In genomic region chr20:14647016-14647415, GRCh38 we compare ENCODE assay signal across 24 cellular contexts.
A peak's percentile ranks its signal among the peaks of the same experiment; 100 is the strongest.
DNase-seq lines count a peak whose midpoint lies in the region; FAIRE-seq and TF ChIP-seq lines count a peak whose summit lies in the region.
"Had no signal": no experiment of that assay in that cellular context is flagged by ENCODE, and none has a peak within 500 bp of the region (broad histone marks: within the 10 kb centered on the region; RNA-seq: fewer than 3 reads in every experiment).

No MANE protein-coding gene starts in this region.

- H3K79me2 ChIP-seq in endothelial cell of umbilical vein (ENCODE audit: control insufficient read depth, insufficient read depth, low read length), result no peaks in the 10 kb centered on the region

- H3K27ac ChIP-seq in endothelial cell of umbilical vein (ENCODE audit: insufficient read depth, low read depth, low read length) (no peak overlapping the region), thyroid gland (no peak overlapping the region), kidney (ENCODE audit: low read depth in 2 of 2, low read length in 2 of 2) (no peak overlapping the region)
- H3K27ac ChIP-seq: BLaER1 treated with 17β-estradiol and CSF1 and Interleukin-3, amounts not matched to agents 10 nM and 100 nM; C4-2B had no signal

- dilution Hi-C loops in endothelial cell of umbilical vein (cut with MboI; ENCODE audit: extremely low pct_ligation_motif_present, low sequenced_read_pairs), result no loop called here

- H3K9me3 ChIP-seq in Caco-2 (no peaks in the 10 kb centered on the region), endothelial cell of umbilical vein (replicated peaks; ENCODE audit: control insufficient read depth, insufficient read depth, low read length) (no peaks in the 10 kb centered on the region), thyroid gland (no peaks in the 10 kb centered on the region), kidney (ENCODE audit: control insufficient read depth in 1 of 2, low read length in 2 of 2) (peaks cover 0 to 5% of the 10 kb centered on the region in 2 donors)

- intact Hi-C loops in Caco-2 (cut with micrococcal nuclease; ENCODE audit: unreplicated experiment) (no loop called here), endothelial cell of umbilical vein (cut with micrococcal nuclease) (no loop called here), thyroid gland (cut with DNase I) (no loop called here), kidney (cut with DNase I) (no loop called here)

- H2AFZ ChIP-seq in endothelial cell of umbilical vein (ENCODE audit: low read depth, low read length), result no peak overlapping the region

- TF ChIP-seq CTCF in Caco-2 (IDR thresholded peaks at IDR 0.05; ENCODE audit: insufficient read depth in 1 of 2, low read depth in 1 of 2, low read length in 1 of 2, severe bottlenecking in 1 of 2, unreplicated experiment in 1 of 2) (no peak), endothelial cell of umbilical vein (IDR thresholded peaks at IDR 0.05; ENCODE audit: extremely low read depth in 1 of 2, insufficient read depth in 1 of 2, low read depth in 1 of 2, low read length in 2 of 2) (no peak), thyroid gland (IDR thresholded peaks at IDR 0.05) (no peak), kidney (IDR thresholded peaks at IDR 0.05; ENCODE audit: borderline replicate concordance, extremely low read depth, insufficient read depth) (no peak)

- no peaks in the 10 kb centered on the region for H3K4me1 ChIP-seq in Caco-2
- no peaks in the 10 kb centered on the region for H3K4me1 ChIP-seq in endothelial cell of umbilical vein (ENCODE audit: control insufficient read depth, extremely low read depth, insufficient read depth, low read length)
- no peaks in the 10 kb centered on the region for H3K4me1 ChIP-seq in thyroid gland
- H3K4me1 ChIP-seq in kidney (ENCODE audit: control insufficient read depth in 1 of 2, insufficient read depth in 1 of 2, low read depth in 1 of 2, low read length in 2 of 2), result no peaks in the 10 kb centered on the region
- H3K4me1 ChIP-seq: BLaER1 treated with 17β-estradiol and CSF1 and Interleukin-3, amounts not matched to agents 10 nM and 100 nM had no signal

- no peaks in the 10 kb centered on the region for H3K36me3 ChIP-seq in Caco-2 (ENCODE audit: control insufficient read depth, insufficient read depth, low read length)
- no peaks in the 10 kb centered on the region for H3K36me3 ChIP-seq in endothelial cell of umbilical vein (ENCODE audit: control insufficient read depth in 2 of 2, extremely low read depth in 1 of 2, insufficient read depth in 2 of 2, low read length in 2 of 2)
- no peaks in the 10 kb centered on the region for H3K36me3 ChIP-seq in thyroid gland
- H3K36me3 ChIP-seq in kidney (ENCODE audit: control insufficient read depth in 1 of 2, insufficient read depth in 2 of 2, low read length in 2 of 2), result no peaks in the 10 kb centered on the region
- H3K36me3 ChIP-seq: BLaER1 treated with 17β-estradiol and CSF1 and Interleukin-3, amounts not matched to agents 10 nM and 100 nM had no signal

- BruUV-seq in Caco-2 (replicated peaks; lab: Mats Ljungman, UMichigan) (no TSS peak), endothelial cell of umbilical vein (replicated peaks; lab: Mats Ljungman, UMichigan) (no TSS peak)

- H3K27me3 Mint-ChIP-seq in Caco-2 (ENCODE audit: insufficient read depth, unreplicated experiment), result no peaks in the 10 kb centered on the region
- H3K27me3 Mint-ChIP-seq: B cell; CD4-positive, alpha-beta T cell had no signal

- H3K27me3 ChIP-seq in Caco-2 (replicated peaks; ENCODE audit: control insufficient read depth, insufficient read depth, low read length) (no peaks in the 10 kb centered on the region), endothelial cell of umbilical vein (ENCODE audit: control insufficient read depth in 2 of 2, insufficient read depth in 2 of 2, low read length in 2 of 2) (no peaks in the 10 kb centered on the region), thyroid gland (no peaks in the 10 kb centered on the region)
- H3K27me3 ChIP-seq: BLaER1 treated with 17β-estradiol and CSF1 and Interleukin-3, amounts not matched to agents 10 nM and 100 nM had no signal

- no peak overlapping the region for H3K4me2 ChIP-seq in endothelial cell of umbilical vein (ENCODE audit: insufficient read depth, low read length)
- H3K4me2 ChIP-seq: BLaER1 treated with 17β-estradiol and CSF1 and Interleukin-3, amounts not matched to agents 10 nM and 100 nM had no signal

- POLR2A ChIA-PET in Caco-2 (lab: Charles Lee) (no interaction called here), endothelial cell of umbilical vein (lab: Charles Lee) (no interaction called here)

- no peaks in the 10 kb centered on the region for H3K9me3 Mint-ChIP-seq in Caco-2 (ENCODE audit: unreplicated experiment)

- H3K9ac ChIP-seq in endothelial cell of umbilical vein (replicated peaks; ENCODE audit: extremely low read depth, insufficient read depth, low read length) (no peak overlapping the region), kidney (ENCODE audit: low read length in 2 of 2) (no peak overlapping the region)
- H3K9ac ChIP-seq: BLaER1 treated with 17β-estradiol and CSF1 and Interleukin-3, amounts not matched to agents 10 nM and 100 nM had no signal

- H3K9me1 ChIP-seq in endothelial cell of umbilical vein (replicated peaks; ENCODE audit: control insufficient read depth, extremely low read depth, insufficient read depth, low read length), result no peaks in the 10 kb centered on the region

- no peaks in the 10 kb centered on the region for H4K20me1 ChIP-seq in endothelial cell of umbilical vein (replicated peaks; ENCODE audit: control insufficient read depth, extremely low read depth, insufficient read depth, low read length)
- H4K20me1 ChIP-seq: BLaER1 treated with 17β-estradiol and CSF1 and Interleukin-3, amounts not matched to agents 10 nM and 100 nM had no signal

- DNase-seq in Caco-2 (no peak), cerebellar cortex (ENCODE audit: low spot score) (peak; percentile 55), endothelial cell of umbilical vein (ENCODE audit: low read depth, low spot score) (no peak), GDM1 (lab: John Stamatoyannopoulos, UW) (no peak), NCI-H2227 (lab: John Stamatoyannopoulos, UW; ENCODE audit: unreplicated experiment) (no peak), thyroid gland (no peak), kidney (no peak)
- DNase-seq: 8988T; AML-193; CD4-positive, alpha-beta T cell; CD8-positive, alpha-beta T cell; DMS 273 treated with DMSO at 0.1 percent for 48 hours; DMS153; DMS79; DND-41; EL had no signal

- no peak overlapping the region for H3K4me3 ChIP-seq in Caco-2 (ENCODE audit: low read depth, low read length)
- no peak overlapping the region for H3K4me3 ChIP-seq in endothelial cell of umbilical vein (replicated peaks in 1 of 3; ENCODE audit: insufficient read depth in 1 of 3, low read depth in 1 of 3, low read length in 3 of 3)
- H3K4me3 ChIP-seq in thyroid gland (replicated peaks in 1 of 3), result no peak overlapping the region
- H3K4me3 ChIP-seq in kidney (ENCODE audit: low read length in 2 of 2), result no peak overlapping the region
- H3K4me3 ChIP-seq: BLaER1 treated with 17β-estradiol and CSF1 and Interleukin-3, amounts not matched to agents 10 nM and 100 nM; GM12878 had no signal

- H3K27ac Mint-ChIP-seq in Caco-2 (ENCODE audit: unreplicated experiment), result peak overlapping the region; percentile 4
- H3K27ac Mint-ChIP-seq: B cell; CD4-positive, alpha-beta T cell; CD8-positive, alpha-beta T cell had no signal

- H3K36me3 Mint-ChIP-seq in Caco-2 (ENCODE audit: insufficient read depth, unreplicated experiment), result no peaks in the 10 kb centered on the region
- H3K36me3 Mint-ChIP-seq: CD8-positive, alpha-beta T cell had no signal

- CTCF ChIA-PET in Caco-2 (lab: Charles Lee) (no interaction called here), endothelial cell of umbilical vein (lab: Charles Lee) (interaction anchor here (1.5 to 1.7 kb wide), 2 partner anchors 8 to 12 kb away, joined by 4 to 5 read pairs; no protein-coding TSS in a partner anchor)

- FAIRE-seq in endothelial cell of umbilical vein (lab: Jason Lieb, UNC) (peak; percentile 12), kidney (lab: Jason Lieb, UNC) (no peak)
- FAIRE-seq: A204.1, G401.6, GM12878, GM12892, GM18507 had no signal

- TF ChIP-seq POLR2A in endothelial cell of umbilical vein (IDR thresholded peaks at IDR 0.05; ENCODE audit: low read depth, low read length) (no peak), thyroid gland (IDR thresholded peaks at IDR 0.05) (no peak)

- H3K4me1 Mint-ChIP-seq in Caco-2 (ENCODE audit: low read depth, unreplicated experiment), result no peaks in the 10 kb centered on the region
- H3K4me1 Mint-ChIP-seq: B cell had no signal

- H3K4me3 Mint-ChIP-seq in Caco-2 (ENCODE audit: unreplicated experiment), result no peak overlapping the region
- H3K4me3 Mint-ChIP-seq: B cell; CD4-positive, alpha-beta T cell; CD8-positive, alpha-beta T cell had no signal

- 45 to 77% methylated on average over 1 of the region's 1 CpG for WGBS in thyroid gland, 2 donors

TF ChIP-seq in endothelial cell of umbilical vein, 7 proteins besides CTCF, POLR2A, EP300 and RAD21:
- no peak for TF ChIP-seq POLR2AphosphoS5 (IDR thresholded peaks at IDR 0.05; ENCODE audit: insufficient read depth, low read depth, low read length)
TF ChIP-seq in endothelial cell of umbilical vein: peak in this region for 0.
